In genomic region chr4:24368801-24369200, GRCh38 we compare ENCODE assay signal across 5 cellular contexts.
"Had no signal": no experiment of that assay in that cellular context is flagged by ENCODE, and none has a peak within 500 bp of the region (broad histone marks: within the 10 kb centered on the region; RNA-seq: fewer than 3 reads in every experiment).

No MANE protein-coding gene starts in this region.

- DNase-seq: IMR-90, KBM-7, KG1 had no signal

- ATAC-seq: HepG2, K562 had no signal
